17 cellular contexts compared by ENCODE assay signal in the genomic region with DNA sequence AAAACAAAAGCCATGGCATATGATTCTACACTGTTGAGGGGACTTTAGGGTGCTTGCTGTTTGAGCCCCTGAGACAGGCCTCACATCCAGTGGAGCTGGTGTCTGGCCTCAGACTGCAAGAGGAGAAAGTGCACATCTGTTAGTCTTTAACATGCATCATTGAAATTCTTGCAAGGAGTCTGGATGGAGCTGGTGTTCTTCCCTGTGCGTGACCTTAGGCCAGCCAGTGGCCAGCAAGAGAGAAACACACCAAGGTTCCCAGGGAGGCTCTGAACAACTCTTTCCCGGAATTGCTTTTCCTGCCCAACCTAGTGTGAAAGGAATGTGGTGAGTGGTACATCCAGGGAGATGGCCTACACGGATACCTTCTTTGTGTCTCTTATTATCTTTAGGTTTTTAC.
A peak's percentile ranks its signal among the peaks of the same experiment; 100 is the strongest.
DNase-seq lines count a peak whose midpoint lies in the region; ATAC-seq and TF ChIP-seq lines count a peak whose summit lies in the region.
"Had no signal": no experiment of that assay in that cellular context is flagged by ENCODE, and none has a peak within 500 bp of the region (broad histone marks: within the 10 kb centered on the region; RNA-seq: fewer than 3 reads in every experiment).

No MANE protein-coding gene starts in this region.

- H3K27me3 ChIP-seq in smooth muscle cell (ENCODE audit: low read depth) = no peaks in the 10 kb centered on the region
- H3K27me3 ChIP-seq: esophagus squamous epithelium, Peyer's patch had no signal

- no peak overlapping the region for H3K9ac ChIP-seq in smooth muscle cell (ENCODE audit: low read depth)

- H3K4me1 ChIP-seq in smooth muscle cell (ENCODE audit: low read depth) = peaks cover 19% of the 10 kb centered on the region
- H3K4me1 ChIP-seq: esophagus squamous epithelium, Peyer's patch had no signal

- H3K4me2 ChIP-seq in smooth muscle cell = no peak overlapping the region

- ATAC-seq in Right ventricle myocardium inferior (no peak), HG03045 (IDR thresholded peaks at IDR 0.05; ENCODE audit: unreplicated experiment) (no peak)
- ATAC-seq: GM12878, lower lobe of right lung, natural killer cell, WTC11 had no signal

- intact Hi-C loops in Right ventricle myocardium inferior (cut with DNase I) = no loop called here

- in situ Hi-C loops in astrocyte of the spinal cord (cut with HindIII; ENCODE audit: low sequenced_read_pairs) = no loop called here

- peak overlapping the region; percentile 30 for H3K27ac ChIP-seq in smooth muscle cell (ENCODE audit: low read depth)
- H3K27ac ChIP-seq: esophagus squamous epithelium, lower lobe of right lung, Peyer's patch had no signal

- H3K79me2 ChIP-seq in smooth muscle cell (ENCODE audit: low read depth) = no peaks in the 10 kb centered on the region

- TF ChIP-seq CTCF in astrocyte of the spinal cord (IDR thresholded peaks at IDR 0.05; ENCODE audit: low read depth, low read length) (no peak), smooth muscle cell (IDR thresholded peaks at IDR 0.05; ENCODE audit: borderline replicate concordance, insufficient read depth, poor library complexity, severe bottlenecking) (no peak)

- no peak overlapping the region for H3K4me3 ChIP-seq in astrocyte of the spinal cord (ENCODE audit: low read depth, low read length)
- H3K4me3 ChIP-seq in smooth muscle cell = no peak overlapping the region
- H3K4me3 ChIP-seq: esophagus squamous epithelium, GM12878, lower lobe of right lung, Peyer's patch had no signal

- peak; percentile 93 for DNase-seq in GM04504 (ENCODE audit: low read depth)
- peak; percentile 82 for DNase-seq in astrocyte of the spinal cord (ENCODE audit: low read depth, low spot score)
- peak; percentile 52 for DNase-seq in iris pigment epithelial cell (ENCODE audit: low read depth)
- DNase-seq in smooth muscle cell (lab: John Stamatoyannopoulos, UW; ENCODE audit: unreplicated experiment) = no peak
- DNase-seq in Right ventricle myocardium inferior (ENCODE audit: missing footprints) = no peak
- DNase-seq in RPMI8226 = no peak
- DNase-seq: CD4-positive, alpha-beta memory T cell; dermis blood vessel endothelial cell; esophagus squamous epithelium; lower lobe of right lung; natural killer cell; NCI-H1105; NCI-H774; Peyer's patch had no signal

- H2AFZ ChIP-seq in smooth muscle cell (ENCODE audit: low read depth) = no peak overlapping the region

- no peaks in the 10 kb centered on the region for H3K9me3 ChIP-seq in smooth muscle cell (replicated peaks; ENCODE audit: low read depth)
- H3K9me3 ChIP-seq: esophagus squamous epithelium, lower lobe of right lung, Peyer's patch had no signal

- 53% methylated on average over 3 of the region's 3 CpGs for WGBS in smooth muscle cell (ENCODE audit: low lambda C conversion rate)

- no peaks in the 10 kb centered on the region for H4K20me1 ChIP-seq in smooth muscle cell (ENCODE audit: low read depth)

- H3F3A ChIP-seq in smooth muscle cell (ENCODE audit: low read depth) = no peaks in the 10 kb centered on the region

- no peaks in the 10 kb centered on the region for H3K36me3 ChIP-seq in smooth muscle cell (ENCODE audit: low read depth)
- H3K36me3 ChIP-seq: esophagus squamous epithelium, lower lobe of right lung, Peyer's patch had no signal

Comparison
In these comparisons a context has a peak if more than half of its experiments do, and no peak if none do; other contexts are left out.
1. DNase-seq: peak in GM04504 (single experiment), astrocyte of the spinal cord (single experiment) and iris pigment epithelial cell (single experiment); none in smooth muscle cell (single experiment), Right ventricle myocardium inferior (single experiment) and RPMI8226 (single experiment).